Comparison of ENCODE assay signal across 21 cellular contexts in the genomic region with DNA sequence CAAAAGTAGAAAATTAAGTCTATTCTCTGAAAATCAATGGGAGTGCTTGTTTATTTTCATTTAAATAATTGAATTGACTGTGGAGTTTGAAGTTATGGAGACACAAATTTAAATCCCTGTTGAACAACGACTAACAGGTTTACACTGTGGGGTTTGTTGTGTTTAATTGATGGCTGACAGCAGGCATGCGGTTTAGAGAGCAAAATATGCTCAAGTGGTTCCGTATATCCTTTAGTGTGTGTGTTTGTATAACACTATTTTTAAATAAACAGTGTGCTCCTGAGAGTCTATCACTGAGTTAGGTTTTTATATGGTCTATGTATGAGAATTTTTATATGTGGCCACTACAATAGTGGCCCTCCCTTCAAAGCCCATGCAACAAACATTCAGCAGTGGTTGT.
"Had no signal": no experiment of that assay in that cellular context is flagged by ENCODE, and none has a peak within 500 bp of the region (broad histone marks: within the 10 kb centered on the region; RNA-seq: fewer than 3 reads in every experiment).

No MANE protein-coding gene starts in this region.

- H3K27ac ChIP-seq: colonic mucosa, dorsolateral prefrontal cortex, neutrophil, ovary, psoas muscle, thyroid gland, upper lobe of right lung had no signal

- H3K4me3 ChIP-seq: colonic mucosa, dorsolateral prefrontal cortex, ovary, psoas muscle, thyroid gland, upper lobe of right lung had no signal

- H3K36me3 ChIP-seq: colonic mucosa, neutrophil, ovary, thyroid gland, upper lobe of right lung had no signal

- ATAC-seq: activated T-cell treated with anti-CD3 and anti-CD28 coated beads, Interleukin-2, amount 50 U/mL, for 4 hours; effector memory CD8-positive, alpha-beta T cell; esophagus mucosa; left colon; psoas muscle; right cardiac atrium; upper lobe of right lung; WTC11 had no signal

- H3K27me3 ChIP-seq: colonic mucosa, neutrophil, ovary, thyroid gland, upper lobe of right lung had no signal

- H3K9me3 ChIP-seq: colonic mucosa, neutrophil, ovary, psoas muscle, thyroid gland, upper lobe of right lung had no signal

- DNase-seq: activated CD8-positive, alpha-beta memory T cell treated with anti-CD3 and anti-CD28 coated beads for 24 hours; activated CD8-positive, alpha-beta memory T cell treated with anti-CD3 and anti-CD28 coated beads, Interleukin-2, amount 50 U/mL, for 48 hours; activated naive CD4-positive, alpha-beta T cell treated with Interleukin-2 at 50 U/mL for 16 hours; activated naive CD8-positive, alpha-beta T cell treated with anti-CD3 and anti-CD28 coated beads for 36 hours; activated T-cell treated with anti-CD3 and anti-CD28 coated beads, Interleukin-2, amount 50 U/mL, for 4 hours; colonic mucosa; dorsolateral prefrontal cortex; effector memory CD8-positive, alpha-beta T cell; head of caudate nucleus; islet precursor cell; left colon; ovary; psoas muscle; right cardiac atrium; stimulated activated CD4-positive, alpha-beta T cell treated with anti-CD3 and anti-CD28 coated beads, Interleukin-4, amount 100 ng/mL, for 4 hours; substantia nigra; thyroid gland; upper lobe of right lung had no signal

- H3K4me1 ChIP-seq: colonic mucosa, psoas muscle, thyroid gland, upper lobe of right lung had no signal
